ENCODE assay signal across 24 cellular contexts in genomic region chr15:63612300-63612699, GRCh38. TPM values are rescaled to one million over a fixed set of nuclear protein-coding genes. Genes with fewer than 3 reads are reported as not detected.
A peak's percentile ranks its signal among the peaks of the same experiment; 100 is the strongest.
DNase-seq lines count a peak whose midpoint lies in the region; ATAC-seq, FAIRE-seq and TF ChIP-seq lines count a peak whose summit lies in the region.
"Had no signal": no experiment of that assay in that cellular context is flagged by ENCODE, and none has a peak within 500 bp of the region (broad histone marks: within the 10 kb centered on the region; RNA-seq: fewer than 3 reads in every experiment).

No MANE protein-coding gene starts in this region.

- peak overlapping the region; percentile 26 for H3K27ac ChIP-seq in muscle layer of colon (ENCODE audit: low read depth, low read length)
- peak overlapping the region; percentile 80 for H3K27ac ChIP-seq in subcutaneous abdominal adipose tissue (ENCODE audit: low read depth, low read length)
- H3K27ac ChIP-seq in HepG2 (ENCODE audit: extremely low read length, insufficient read depth, low read length) = no peak overlapping the region
- no peak overlapping the region for H3K27ac ChIP-seq in SJCRH30
- H3K27ac ChIP-seq: colonic mucosa had no signal

- TF ChIP-seq POLR2A in HepG2 (IDR thresholded peaks at IDR 0.05; ENCODE audit: insufficient read depth in 1 of 2, low read depth in 2 of 2, low read length in 2 of 2) = no peak

- TF ChIP-seq EP300 in HepG2 (IDR thresholded peaks at IDR 0.05; ENCODE audit: low read depth in 2 of 2, low read length in 2 of 2) (no peak), HepG2 (CRISPR knock-in tag; IDR thresholded peaks at IDR 0.05; ENCODE audit: borderline replicate concordance) (no peak)

- CTCF ChIA-PET in activated CD4-positive, alpha-beta memory T cell treated with anti-CD3 and anti-CD28 coated beads for 36 hours (lab: Charles Lee) = interaction anchor here (1.3 to 4.5 kb wide), 2 partner anchors 12 to 146 kb away, joined by 3 to 38 read pairs; no protein-coding TSS in a partner anchor
- CTCF ChIA-PET in activated CD4-positive, alpha-beta memory T cell treated with anti-CD3 and anti-CD28 coated beads, Interleukin-2, amount 10 ng/mL, durations not matched to agents 7 days and 5 days (lab: Charles Lee) = interaction anchor here (0.6 to 4.0 kb wide), 5 partner anchors 11 to 455 kb away, joined by 3 to 48 read pairs (median 4); no protein-coding TSS in a partner anchor
- CTCF ChIA-PET in HepG2 (lab: Yijun Ruan, JAX; ENCODE audit: low intra/inter-chr PET ratio, low total read pairs) = no interaction called here

- H2AFZ ChIP-seq in HepG2 (ENCODE audit: low read length) = no peak overlapping the region

- H3K9me3 Mint-ChIP-seq in activated CD4-positive, alpha-beta memory T cell treated with anti-CD3 and anti-CD28 coated beads for 36 hours = no peaks in the 10 kb centered on the region
- H3K9me3 Mint-ChIP-seq in activated CD4-positive, alpha-beta memory T cell treated with anti-CD3 and anti-CD28 coated beads, Interleukin-2, amount 10 ng/mL, durations not matched to agents 7 days and 5 days = no peaks in the 10 kb centered on the region
- H3K9me3 Mint-ChIP-seq in activated T-helper 17 cell treated with anti-CD3 and anti-CD28 coated beads, Interleukin-2, amount 50 U/mL, for 72 hours = no peaks in the 10 kb centered on the region

- ATAC-seq in activated T-helper 17 cell treated with anti-CD3 and anti-CD28 coated beads, Interleukin-2, amount 50 U/mL, for 72 hours (replicated peaks) = no peak
- ATAC-seq in omental fat pad (ENCODE audit: low FRiP score) (no peak), HepG2 (no peak)

- H3K36me3 Mint-ChIP-seq in activated CD4-positive, alpha-beta memory T cell treated with anti-CD3 and anti-CD28 coated beads for 36 hours = peaks cover 14% of the 10 kb centered on the region
- peaks cover 50% of the 10 kb centered on the region for H3K36me3 Mint-ChIP-seq in activated CD4-positive, alpha-beta memory T cell treated with anti-CD3 and anti-CD28 coated beads, Interleukin-2, amount 10 ng/mL, durations not matched to agents 7 days and 5 days (ENCODE audit: low read depth)
- H3K36me3 Mint-ChIP-seq in activated T-helper 17 cell treated with anti-CD3 and anti-CD28 coated beads, Interleukin-2, amount 50 U/mL, for 72 hours (ENCODE audit: low read depth) = peaks cover 51% of the 10 kb centered on the region

- H3K4me3 Mint-ChIP-seq in activated CD4-positive, alpha-beta memory T cell treated with anti-CD3 and anti-CD28 coated beads for 36 hours = no peak overlapping the region
- no peak overlapping the region for H3K4me3 Mint-ChIP-seq in activated CD4-positive, alpha-beta memory T cell treated with anti-CD3 and anti-CD28 coated beads, Interleukin-2, amount 10 ng/mL, durations not matched to agents 7 days and 5 days
- H3K4me3 Mint-ChIP-seq in activated T-helper 17 cell treated with anti-CD3 and anti-CD28 coated beads, Interleukin-2, amount 50 U/mL, for 72 hours = no peak overlapping the region

- TF ChIP-seq RAD21 in HepG2 (CRISPR knock-in tag; IDR thresholded peaks at IDR 0.05) = no peak

- no peak for DNase-seq in activated CD4-positive, alpha-beta memory T cell treated with anti-CD3 and anti-CD28 coated beads for 36 hours
- DNase-seq in activated CD4-positive, alpha-beta memory T cell treated with anti-CD3 and anti-CD28 coated beads, Interleukin-2, amount 10 ng/mL, durations not matched to agents 7 days and 5 days = no peak
- no peak for DNase-seq in omental fat pad (ENCODE audit: low spot score)
- no peak for DNase-seq in HepG2 (ENCODE audit: low spot score)
- DNase-seq in SJCRH30 = no peak
- DNase-seq: activated CD4-positive, alpha-beta T cell treated with anti-CD3 and anti-CD28 coated beads, Interleukin-2, amount 50 U/mL, for 1 hour; activated naive CD4-positive, alpha-beta T cell; colonic mucosa; HCEC 1CT; kidney glomerular epithelial cell; NCI-H1105 treated with DMSO at 0.1 percent for 48 hours; NCI-H69; OCI-M1; Right ventricle myocardium superior; stimulated activated CD4-positive, alpha-beta T cell treated with anti-CD3 and anti-CD28 coated beads, Interleukin-2, amount 100 ng/mL, for 48 hours; stomach; T-helper 1 cell had no signal

- H3K4me1 Mint-ChIP-seq in activated CD4-positive, alpha-beta memory T cell treated with anti-CD3 and anti-CD28 coated beads for 36 hours (ENCODE audit: low read depth) = peaks cover 17% of the 10 kb centered on the region
- peaks cover 33% of the 10 kb centered on the region for H3K4me1 Mint-ChIP-seq in activated CD4-positive, alpha-beta memory T cell treated with anti-CD3 and anti-CD28 coated beads, Interleukin-2, amount 10 ng/mL, durations not matched to agents 7 days and 5 days
- H3K4me1 Mint-ChIP-seq in activated T-helper 17 cell treated with anti-CD3 and anti-CD28 coated beads, Interleukin-2, amount 50 U/mL, for 72 hours = peaks cover 12% of the 10 kb centered on the region

- intact Hi-C loops in activated CD4-positive, alpha-beta memory T cell treated with anti-CD3 and anti-CD28 coated beads for 36 hours (cut with micrococcal nuclease) = loop anchor here (5.0 kb wide), 4 partner anchors 55 to 220 kb away; partner anchors contain the start of gene HERC1
- intact Hi-C loops in HepG2 (cut with micrococcal nuclease; ENCODE audit: unreplicated experiment) = loop anchor here (5.0 kb wide), 1 partner anchor 455 kb away; no protein-coding TSS in a partner anchor

- H3K9me3 ChIP-seq in muscle layer of colon (ENCODE audit: low read length) = no peaks in the 10 kb centered on the region
- H3K9me3 ChIP-seq in subcutaneous abdominal adipose tissue (ENCODE audit: control insufficient read depth in 5 of 5, low read length in 5 of 5) = no peaks in the 10 kb centered on the region
- H3K9me3 ChIP-seq in HepG2 (ENCODE audit: low read length) = no peaks in the 10 kb centered on the region
- H3K9me3 ChIP-seq in SJCRH30 (replicated peaks) = no peaks in the 10 kb centered on the region
- H3K9me3 ChIP-seq: colonic mucosa, stomach, vagina had no signal

- no peaks in the 10 kb centered on the region for H4K20me1 ChIP-seq in HepG2 (ENCODE audit: insufficient read depth, low read length)

- H3K79me2 ChIP-seq in HepG2 (ENCODE audit: insufficient read depth, low read length) = no peaks in the 10 kb centered on the region

- 91% methylated on average over 6 of the region's 15 CpGs for whole genome bisulfite sequencing in HepG2 (ENCODE audit: low lambda C conversion rate)

- no peak overlapping the region for H3K4me2 ChIP-seq in HepG2 (ENCODE audit: low read depth, low read length)
- H3K4me2 ChIP-seq: smooth muscle cell had no signal

- H3K4me1 ChIP-seq in muscle layer of colon (ENCODE audit: insufficient read depth, low read length) (peaks cover 26% of the 10 kb centered on the region), subcutaneous abdominal adipose tissue (ENCODE audit: control insufficient read depth in 5 of 5, insufficient read depth in 5 of 5, low read length in 5 of 5) (peaks cover 16 to 35% (median 31%) of the 10 kb centered on the region in 5 donors), HepG2 (ENCODE audit: insufficient read depth, low read length) (peaks cover 21% of the 10 kb centered on the region), SJCRH30 (peaks cover 23% of the 10 kb centered on the region)

- H3K27me3 ChIP-seq in muscle layer of colon (ENCODE audit: control insufficient read depth in 1 of 2, insufficient read depth in 2 of 2, low read length in 2 of 2) (no peaks in the 10 kb centered on the region), subcutaneous abdominal adipose tissue (ENCODE audit: control insufficient read depth in 5 of 5, insufficient read depth in 4 of 5, low read length in 5 of 5) (no peaks in the 10 kb centered on the region), HepG2 (ENCODE audit: control insufficient read depth in 1 of 2, insufficient read depth in 2 of 2, low read length in 2 of 2) (no peaks in the 10 kb centered on the region), SJCRH30 (no peaks in the 10 kb centered on the region)
- H3K27me3 ChIP-seq: colonic mucosa, stomach, vagina had no signal

- FAIRE-seq in HepG2 (lab: Jason Lieb, UNC) = no peak
- FAIRE-seq: A204.1, GM18507 had no signal

- in situ Hi-C loops in HepG2 (cut with HindIII; ENCODE audit: extremely low pct_ligation_motif_present, low pct_unique_long_range_greater_than_20kb) = loop anchor here (5.0 kb wide), 2 partner anchors 280 to 455 kb away; no protein-coding TSS in a partner anchor

- H3K36me3 ChIP-seq in muscle layer of colon (ENCODE audit: insufficient read depth, low read length) (peaks cover 44% of the 10 kb centered on the region), subcutaneous abdominal adipose tissue (ENCODE audit: control insufficient read depth in 5 of 5, insufficient read depth in 5 of 5, low read length in 5 of 5) (peaks cover 21 to 76% (median 57%) of the 10 kb centered on the region in 5 donors), HepG2 (replicated peaks in 1 of 2; ENCODE audit: control insufficient read depth in 1 of 2, insufficient read depth in 2 of 2, low read length in 2 of 2) (peaks cover 2 to 28% of the 10 kb centered on the region in 2 experiments; a peak in 4 of 5 replicates), SJCRH30 (no peaks in the 10 kb centered on the region; the same call in 1 of the 2 replicates)
- H3K36me3 ChIP-seq: colonic mucosa had no signal

- H3K27me3 Mint-ChIP-seq in activated CD4-positive, alpha-beta memory T cell treated with anti-CD3 and anti-CD28 coated beads for 36 hours = no peaks in the 10 kb centered on the region
- H3K27me3 Mint-ChIP-seq in activated CD4-positive, alpha-beta memory T cell treated with anti-CD3 and anti-CD28 coated beads, Interleukin-2, amount 10 ng/mL, durations not matched to agents 7 days and 5 days = no peaks in the 10 kb centered on the region
- no peaks in the 10 kb centered on the region for H3K27me3 Mint-ChIP-seq in activated T-helper 17 cell treated with anti-CD3 and anti-CD28 coated beads, Interleukin-2, amount 50 U/mL, for 72 hours

- no peak for TF ChIP-seq CTCF in omental fat pad (IDR thresholded peaks at IDR 0.05)
- no peak for TF ChIP-seq CTCF in HepG2 (CRISPR knock-in tag; IDR thresholded peaks at IDR 0.05)

- POLR2A ChIA-PET in activated CD4-positive, alpha-beta memory T cell treated with anti-CD3 and anti-CD28 coated beads for 36 hours (lab: Charles Lee) = no interaction called here
- POLR2A ChIA-PET in activated CD4-positive, alpha-beta memory T cell treated with anti-CD3 and anti-CD28 coated beads, Interleukin-2, amount 10 ng/mL, durations not matched to agents 7 days and 5 days (lab: Charles Lee) = no interaction called here
- POLR2A ChIA-PET in HepG2 (lab: Yijun Ruan, JAX) = interaction anchor here (2.8 kb wide), 1 partner anchor 12 kb away, joined by 27 read pairs; no protein-coding TSS in a partner anchor

- H3K4me3 ChIP-seq in muscle layer of colon (ENCODE audit: low read depth in 1 of 2, low read length in 2 of 2) = no peak overlapping the region
- H3K4me3 ChIP-seq in subcutaneous abdominal adipose tissue (ENCODE audit: low read depth in 1 of 5, low read length in 5 of 5) = no peak overlapping the region
- H3K4me3 ChIP-seq in HepG2 (replicated peaks in 1 of 3; ENCODE audit: insufficient read depth in 1 of 3, low read depth in 2 of 3, low read length in 3 of 3) = no peak overlapping the region
- no peak overlapping the region for H3K4me3 ChIP-seq in SJCRH30
- H3K4me3 ChIP-seq: colonic mucosa, smooth muscle cell, stomach, vagina had no signal

- peak overlapping the region; percentile 29 for H3K27ac Mint-ChIP-seq in activated CD4-positive, alpha-beta memory T cell treated with anti-CD3 and anti-CD28 coated beads for 36 hours
- no peak overlapping the region for H3K27ac Mint-ChIP-seq in activated CD4-positive, alpha-beta memory T cell treated with anti-CD3 and anti-CD28 coated beads, Interleukin-2, amount 10 ng/mL, durations not matched to agents 7 days and 5 days
- peak overlapping the region; percentile 78 for H3K27ac Mint-ChIP-seq in activated T-helper 17 cell treated with anti-CD3 and anti-CD28 coated beads, Interleukin-2, amount 50 U/mL, for 72 hours

- H3K9ac ChIP-seq in muscle layer of colon (ENCODE audit: low read length) = no peak overlapping the region
- H3K9ac ChIP-seq in subcutaneous abdominal adipose tissue (ENCODE audit: low read length in 5 of 5) = no peak overlapping the region
- no peak overlapping the region for H3K9ac ChIP-seq in HepG2 (ENCODE audit: insufficient read depth, low read depth, low read length)

- no TSS peak for BruUV-seq in HepG2 (replicated peaks; lab: Mats Ljungman, UMichigan)

RNA-seq across cellular contexts. Expression of gene FBXL22, which starts 15.1 kb away (rescaled TPM):
- total RNA-seq in activated CD4-positive, alpha-beta memory T cell treated with anti-CD3 and anti-CD28 coated beads for 36 hours = under 1 TPM; 0.48 to 0.74 TPM
- 1 to 10 TPM in 1 of 2 experiments, under 1 TPM in 1; 0.28 to 1.0 TPM for total RNA-seq in activated CD4-positive, alpha-beta memory T cell treated with anti-CD3 and anti-CD28 coated beads, Interleukin-2, amount 10 ng/mL, durations not matched to agents 7 days and 5 days
- under 1 TPM; 0.43 to 0.74 TPM for total RNA-seq in activated T-helper 17 cell treated with anti-CD3 and anti-CD28 coated beads, Interleukin-2, amount 50 U/mL, for 72 hours
- total RNA-seq in omental fat pad (1 to 10 TPM in 1 of 4 donors, under 1 TPM in 2, not detected in 1; 0.56 to 2.8 (median 0.60) TPM), HepG2 (2016; rRNA removed; fragmentation: Illumina TruSeq; extraction: Trizol) (0.20 and 0.33 TPM in 2 replicates)
- total RNA-seq in HepG2 (2016; cell fraction: cytosol; rRNA removed; fragmentation: Illumina TruSeq; extraction: Trizol; ENCODE audit: low read depth) = 0.44 and 0.71 TPM in 2 replicates
- total RNA-seq in HepG2 (2016; cell fraction: insoluble cytoplasmic fraction; rRNA removed; fragmentation: Illumina TruSeq; extraction: Trizol) = 0.19 and 0.50 TPM in 2 replicates
- total RNA-seq in HepG2 (2016; cell fraction: membrane; rRNA removed; fragmentation: Illumina TruSeq; extraction: Trizol) = 0.52 and 0.59 TPM in 2 replicates
- total RNA-seq in HepG2 (2016; cell fraction: nucleus; rRNA removed; fragmentation: Illumina TruSeq; extraction: Trizol) = 0.47 and 1.1 TPM in 2 replicates
- polyA plus RNA-seq in HepG2 (2011; rRNA removed) = 0.09 and 0.15 TPM in 2 replicates
- 0.18 and 0.27 TPM in 2 replicates for polyA plus RNA-seq in HepG2 (2011; cell fraction: cytosol; rRNA removed)
- polyA plus RNA-seq in HepG2 (2011; cell fraction: nucleus; rRNA removed) = 0.43 and 0.68 TPM in 2 replicates
- 0.17 and 0.48 TPM in 2 replicates for polyA plus RNA-seq in HepG2 (2012)
- 0.26 and 0.31 TPM in 2 replicates for polyA plus RNA-seq in HepG2 (2016; cell fraction: cytosol; fragmentation: Illumina TruSeq; extraction: Trizol; ENCODE audit: low read depth)
- 0.45 and 0.47 TPM in 2 replicates for polyA plus RNA-seq in HepG2 (2016; cell fraction: insoluble cytoplasmic fraction; fragmentation: Illumina TruSeq; extraction: Trizol; ENCODE audit: low read depth)
- 0.47 and 0.55 TPM in 2 replicates for polyA plus RNA-seq in HepG2 (2016; cell fraction: membrane; fragmentation: Illumina TruSeq; extraction: Trizol; ENCODE audit: low read depth)
- polyA plus RNA-seq in HepG2 (2016; cell fraction: nucleus; fragmentation: Illumina TruSeq; extraction: Trizol; ENCODE audit: insufficient read depth, low read depth) = 0.40 and 1.6 TPM in 2 replicates
- 0.54 and 0.63 TPM in 2 replicates for polyA minus RNA-seq in HepG2 (2011; rRNA and poly(A)+ RNA removed; ENCODE audit: low replicate concordance)
- polyA minus RNA-seq in HepG2 (2011; cell fraction: cytosol; rRNA and poly(A)+ RNA removed) = not detected in 2 replicates
- polyA minus RNA-seq in HepG2 (2011; cell fraction: nucleus; rRNA and poly(A)+ RNA removed) = 0.99 and 1.2 TPM in 2 replicates
- 0.10 and 0.34 TPM in 2 replicates for total RNA-seq in SJCRH30 (2014; rRNA removed; shearing (Covaris generic))
- total RNA-seq: smooth muscle cell had no signal

Comparison
In these comparisons a context has a peak if more than half of its experiments do, and no peak if none do; other contexts are left out.
1. H3K27ac ChIP-seq: peak in muscle layer of colon (single experiment) and subcutaneous abdominal adipose tissue (single experiment); none in HepG2 (single experiment) and SJCRH30 (single experiment).